Comparison of ENCODE assay signal across 15 cellular contexts in genomic region chr1:45348020-45348419, GRCh38. TPM values are rescaled to one million over a fixed set of nuclear protein-coding genes. Genes with fewer than 3 reads are reported as not detected.
DNase-seq lines count a peak whose midpoint lies in the region; ATAC-seq and TF ChIP-seq lines count a peak whose summit lies in the region.
"Had no signal": no experiment of that assay in that cellular context is flagged by ENCODE, and none has a peak within 500 bp of the region (broad histone marks: within the 10 kb centered on the region; RNA-seq: fewer than 3 reads in every experiment).

No MANE protein-coding gene starts in this region.

- H3K36me3 ChIP-seq in left ventricle myocardium inferior: peaks cover 19% of the 10 kb centered on the region
- H3K36me3 ChIP-seq in uterus: no peaks in the 10 kb centered on the region
- H3K36me3 ChIP-seq in effector memory CD4-positive, alpha-beta T cell (ENCODE audit: control insufficient read depth, insufficient read depth, low read length): peaks cover 22% of the 10 kb centered on the region

- peaks cover 0 to 4% of the 10 kb centered on the region in 2 donors for H3K36me3 Mint-ChIP-seq in naive B cell
- H3K36me3 Mint-ChIP-seq: IgD-negative memory B cell had no signal

- ATAC-seq in Right ventricle myocardium inferior (no peak), naive B cell (ENCODE audit: low read depth in 2 of 2) (no peak), GM18861 (IDR thresholded peaks at IDR 0.05; ENCODE audit: unreplicated experiment) (no peak)
- ATAC-seq: activated CD8-positive, alpha-beta memory T cell treated with anti-CD3 and anti-CD28 coated beads, Interleukin-2, amount 10 ng/mL, durations not matched to agents 7 days and 5 days had no signal

- no peak overlapping the region for H3K4me3 Mint-ChIP-seq in naive B cell
- H3K4me3 Mint-ChIP-seq: activated CD8-positive, alpha-beta memory T cell treated with anti-CD3 and anti-CD28 coated beads, Interleukin-2, amount 10 ng/mL, durations not matched to agents 7 days and 5 days; T-helper 2 cell treated with Interferon-gamma antibody and Interleukin-4, amounts not matched to agents 5 μg/mL and 100 μg/mL, for 36 hours had no signal

- no peaks in the 10 kb centered on the region for H3K27me3 ChIP-seq in left ventricle myocardium inferior (ENCODE audit: low read depth)
- no peaks in the 10 kb centered on the region for H3K27me3 ChIP-seq in uterus
- H3K27me3 ChIP-seq in effector memory CD4-positive, alpha-beta T cell (replicated peaks; ENCODE audit: control insufficient read depth, insufficient read depth, low read length, poor library complexity, severe bottlenecking): no peaks in the 10 kb centered on the region

- intact Hi-C loops in left ventricle myocardium inferior (cut with micrococcal nuclease) (no loop called here), Right ventricle myocardium inferior (cut with DNase I) (loop anchor here (10.0 kb wide), 1 partner anchor 217 kb away; no protein-coding TSS in a partner anchor), uterus (cut with DNase I; ENCODE audit: low total_unique reads) (loop anchor here (10.0 kb wide), 1 partner anchor 147 kb away; the partner anchor contains the start of gene TESK2)

- H3K27ac Mint-ChIP-seq in naive B cell: peak overlapping the region in 5 of 6 donors; percentile 33 to 75 (median 49)
- H3K27ac Mint-ChIP-seq: activated CD8-positive, alpha-beta memory T cell treated with anti-CD3 and anti-CD28 coated beads, Interleukin-2, amount 10 ng/mL, durations not matched to agents 7 days and 5 days; T-helper 2 cell treated with Interferon-gamma antibody and Interleukin-4, amounts not matched to agents 5 μg/mL and 100 μg/mL, for 36 hours had no signal

- peaks cover 0 to 11% (median 3%) of the 10 kb centered on the region in 3 donors for H3K4me1 Mint-ChIP-seq in naive B cell
- H3K4me1 Mint-ChIP-seq: IgD-negative memory B cell had no signal

- no peak for TF ChIP-seq POLR2A in uterus (IDR thresholded peaks at IDR 0.05)

- H3K9me3 ChIP-seq in left ventricle myocardium inferior (replicated peaks): no peaks in the 10 kb centered on the region
- no peaks in the 10 kb centered on the region for H3K9me3 ChIP-seq in uterus
- H3K9me3 ChIP-seq in effector memory CD4-positive, alpha-beta T cell (ENCODE audit: control insufficient read depth, low read length): no peaks in the 10 kb centered on the region

- no peak overlapping the region for H3K4me3 ChIP-seq in left ventricle myocardium inferior
- H3K4me3 ChIP-seq in uterus: no peak overlapping the region
- no peak overlapping the region for H3K4me3 ChIP-seq in effector memory CD4-positive, alpha-beta T cell (ENCODE audit: insufficient read depth, low read depth, low read length, poor library complexity, severe bottlenecking)
- H3K4me3 ChIP-seq: lung had no signal

- H3K27ac ChIP-seq in left ventricle myocardium inferior (replicated peaks) (peak overlapping the region; percentile 73), caudate nucleus (ENCODE audit: low read depth, low read length) (peak overlapping the region; percentile 16), uterus (peak overlapping the region; percentile 59 to 78)
- H3K27ac ChIP-seq in effector memory CD4-positive, alpha-beta T cell (ENCODE audit: insufficient read depth, low read length, poor library complexity, severe bottlenecking): no peak overlapping the region

- no peak for DNase-seq in left ventricle myocardium inferior
- DNase-seq in Right ventricle myocardium inferior (ENCODE audit: missing footprints): no peak
- no peak for DNase-seq in caudate nucleus (lab: John Stamatoyannopoulos, UW)
- DNase-seq in naive B cell: no peak
- DNase-seq in uterus: no peak
- no peak for DNase-seq in effector memory CD4-positive, alpha-beta T cell
- DNase-seq in activated CD4-positive, alpha-beta T cell treated with anti-CD3 and anti-CD28 coated beads for 48 hours: no peak
- DNase-seq: activated CD8-positive, alpha-beta memory T cell treated with anti-CD3 and anti-CD28 coated beads, Interleukin-2, amount 10 ng/mL, durations not matched to agents 7 days and 5 days; central memory CD4-positive, alpha-beta T cell; NCI-H1930; small intestine had no signal

- TF ChIP-seq CTCF in left ventricle myocardium inferior (IDR thresholded peaks at IDR 0.05; ENCODE audit: borderline replicate concordance) (no peak), uterus (IDR thresholded peaks at IDR 0.05) (no peak)

- H3K9me3 Mint-ChIP-seq in naive B cell: no peaks in the 10 kb centered on the region
- H3K9me3 Mint-ChIP-seq: IgD-negative memory B cell; T-helper 2 cell treated with Interferon-gamma antibody and Interleukin-4, amounts not matched to agents 5 μg/mL and 100 μg/mL, for 36 hours had no signal

- H3K4me1 ChIP-seq in left ventricle myocardium inferior (peaks cover 24% of the 10 kb centered on the region), uterus (no peaks in the 10 kb centered on the region)
- H3K4me1 ChIP-seq in effector memory CD4-positive, alpha-beta T cell (ENCODE audit: control insufficient read depth, insufficient read depth, low read length, poor library complexity, severe bottlenecking): no peaks in the 10 kb centered on the region

- no peaks in the 10 kb centered on the region for H3K27me3 Mint-ChIP-seq in naive B cell
- H3K27me3 Mint-ChIP-seq: activated CD8-positive, alpha-beta memory T cell treated with anti-CD3 and anti-CD28 coated beads, Interleukin-2, amount 10 ng/mL, durations not matched to agents 7 days and 5 days; IgD-negative memory B cell had no signal

RNA-seq across cellular contexts. Expression of gene MUTYH, which starts 7.8 kb away (rescaled TPM):
- total RNA-seq in left ventricle myocardium inferior (8.1 TPM), Right ventricle myocardium inferior (8.3 TPM), uterus (10 to 100 TPM; 12.6 to 49.2 (median 26.3) TPM)
- 10 to 100 TPM; 10.4 to 25.3 (median 18.7) TPM for polyA plus RNA-seq in naive B cell (ENCODE audit: low read depth in 6 of 6)

RNA-seq across cellular contexts. Expression of gene TOE1, which starts 8.1 kb away (rescaled TPM):
- total RNA-seq in left ventricle myocardium inferior (3.2 TPM), Right ventricle myocardium inferior (3.8 TPM), uterus (10 to 100 TPM; 10.3 to 21.8 (median 14.4) TPM)
- 10 to 100 TPM; 15.5 to 27.8 (median 20.3) TPM for polyA plus RNA-seq in naive B cell (ENCODE audit: low read depth in 6 of 6)

RNA-seq across cellular contexts. Expression of gene HPDL, which starts 21.3 kb away (rescaled TPM):
- not detected for total RNA-seq in left ventricle myocardium inferior
- not detected for total RNA-seq in Right ventricle myocardium inferior
- under 1 TPM in 5 of 6 donors, not detected in 1; 0.31 to 0.86 (median 0.74) TPM for polyA plus RNA-seq in naive B cell (ENCODE audit: low read depth in 6 of 6)
- total RNA-seq in uterus: 1 to 10 TPM in 1 of 4 donors, under 1 TPM in 1, not detected in 2; 0.46 to 1.4 TPM
